15 cellular contexts compared by ENCODE assay signal in genomic region chr16:57749872-57750452, GRCh38. TPM values are rescaled to one million over a fixed set of nuclear protein-coding genes. Genes with fewer than 3 reads are reported as not detected.
DNase-seq lines count a peak whose midpoint lies in the region; ATAC-seq lines count a peak whose summit lies in the region.
"Had no signal": no experiment of that assay in that cellular context is flagged by ENCODE, and none has a peak within 500 bp of the region (broad histone marks: within the 10 kb centered on the region; RNA-seq: fewer than 3 reads in every experiment).

No MANE protein-coding gene starts in this region.

- H3K27me3 Mint-ChIP-seq in activated T-helper 17 cell treated with anti-CD3 and anti-CD28 coated beads, Interleukin-2, amount 50 U/mL, for 72 hours, result no peaks in the 10 kb centered on the region
- no peaks in the 10 kb centered on the region for H3K27me3 Mint-ChIP-seq in immature natural killer cell (ENCODE audit: low read depth in 3 of 3)
- H3K27me3 Mint-ChIP-seq in activated CD4-positive, alpha-beta T cell treated with anti-CD3 and anti-CD28 coated beads, Interleukin-2, amount 10 ng/mL, durations not matched to agents 24 days and 14 days, result no peaks in the 10 kb centered on the region

- H3K9me3 Mint-ChIP-seq in activated T-helper 17 cell treated with anti-CD3 and anti-CD28 coated beads, Interleukin-2, amount 50 U/mL, for 72 hours, result no peaks in the 10 kb centered on the region
- H3K9me3 Mint-ChIP-seq in immature natural killer cell, result peaks cover 0 to 1% (median 0%) of the 10 kb centered on the region in 6 donors
- H3K9me3 Mint-ChIP-seq in stimulated activated effector memory CD8-positive, alpha-beta T cell treated with anti-CD3 and anti-CD28 coated beads, Interleukin-12 subunit alpha, Interleukin-12 subunit beta, amount 100 ng/mL, for 72 hours, result no peaks in the 10 kb centered on the region
- no peaks in the 10 kb centered on the region for H3K9me3 Mint-ChIP-seq in activated CD4-positive, alpha-beta T cell treated with anti-CD3 and anti-CD28 coated beads, Interleukin-2, amount 10 ng/mL, durations not matched to agents 24 days and 14 days
- H3K9me3 Mint-ChIP-seq: CD14-positive monocyte; CD8-positive, alpha-beta T cell had no signal

- peak overlapping the region; percentile 19 for H3K27ac Mint-ChIP-seq in activated T-helper 17 cell treated with anti-CD3 and anti-CD28 coated beads, Interleukin-2, amount 50 U/mL, for 72 hours
- peak overlapping the region; percentile 22 to 80 (median 71) for H3K27ac Mint-ChIP-seq in immature natural killer cell
- peak overlapping the region; percentile 51 for H3K27ac Mint-ChIP-seq in stimulated activated effector memory CD8-positive, alpha-beta T cell treated with anti-CD3 and anti-CD28 coated beads, Interleukin-12 subunit alpha, Interleukin-12 subunit beta, amount 100 ng/mL, for 72 hours
- no peak overlapping the region for H3K27ac Mint-ChIP-seq in activated CD4-positive, alpha-beta T cell treated with anti-CD3 and anti-CD28 coated beads, Interleukin-2, amount 10 ng/mL, durations not matched to agents 24 days and 14 days
- H3K27ac Mint-ChIP-seq: CD8-positive, alpha-beta T cell had no signal

- ATAC-seq in Right ventricle myocardium inferior, result no peak
- no peak for ATAC-seq in left cardiac atrium
- no peak for ATAC-seq in activated T-helper 17 cell treated with anti-CD3 and anti-CD28 coated beads, Interleukin-2, amount 50 U/mL, for 72 hours (replicated peaks)
- ATAC-seq in stimulated activated effector memory CD8-positive, alpha-beta T cell treated with anti-CD3 and anti-CD28 coated beads, Interleukin-12 subunit alpha, Interleukin-12 subunit beta, amount 100 ng/mL, for 72 hours, result no peak
- ATAC-seq in HG03139 (IDR thresholded peaks at IDR 0.05; ENCODE audit: unreplicated experiment), result no peak
- ATAC-seq: CD8-positive, alpha-beta T cell; HCT116 had no signal

- DNase-seq in Right ventricle myocardium inferior (ENCODE audit: missing footprints) (peak; percentile 15), left cardiac atrium (no peak), immature natural killer cell (peak in 1 of 3 donors; percentile 17)
- no peak for DNase-seq in stimulated activated effector memory CD8-positive, alpha-beta T cell treated with anti-CD3 and anti-CD28 coated beads, Interleukin-12 subunit alpha, Interleukin-12 subunit beta, amount 100 ng/mL, for 72 hours (ENCODE audit: low spot score in 2 of 2)
- DNase-seq in activated CD4-positive, alpha-beta T cell treated with anti-CD3 and anti-CD28 coated beads, Interleukin-2, amount 10 ng/mL, durations not matched to agents 24 days and 14 days, result no peak
- DNase-seq: CD8-positive, alpha-beta T cell; COR-L47; DND-41; GF-D8; GM23248 had no signal

- H3K4me1 Mint-ChIP-seq in activated T-helper 17 cell treated with anti-CD3 and anti-CD28 coated beads, Interleukin-2, amount 50 U/mL, for 72 hours, result no peaks in the 10 kb centered on the region
- H3K4me1 Mint-ChIP-seq in immature natural killer cell, result peaks cover 14 to 28% of the 10 kb centered on the region in 2 donors
- peaks cover 18% of the 10 kb centered on the region for H3K4me1 Mint-ChIP-seq in stimulated activated effector memory CD8-positive, alpha-beta T cell treated with anti-CD3 and anti-CD28 coated beads, Interleukin-12 subunit alpha, Interleukin-12 subunit beta, amount 100 ng/mL, for 72 hours
- no peaks in the 10 kb centered on the region for H3K4me1 Mint-ChIP-seq in activated CD4-positive, alpha-beta T cell treated with anti-CD3 and anti-CD28 coated beads, Interleukin-2, amount 10 ng/mL, durations not matched to agents 24 days and 14 days
- H3K4me1 Mint-ChIP-seq: CD14-positive monocyte had no signal

- H3K4me3 Mint-ChIP-seq in activated T-helper 17 cell treated with anti-CD3 and anti-CD28 coated beads, Interleukin-2, amount 50 U/mL, for 72 hours, result no peak overlapping the region
- H3K4me3 Mint-ChIP-seq in immature natural killer cell, result peak overlapping the region in 3 of 5 donors; percentile 39 to 72 (median 57)
- H3K4me3 Mint-ChIP-seq in stimulated activated effector memory CD8-positive, alpha-beta T cell treated with anti-CD3 and anti-CD28 coated beads, Interleukin-12 subunit alpha, Interleukin-12 subunit beta, amount 100 ng/mL, for 72 hours, result no peak overlapping the region
- H3K4me3 Mint-ChIP-seq in activated CD4-positive, alpha-beta T cell treated with anti-CD3 and anti-CD28 coated beads, Interleukin-2, amount 10 ng/mL, durations not matched to agents 24 days and 14 days, result no peak overlapping the region
- H3K4me3 Mint-ChIP-seq: CD14-positive monocyte; CD8-positive, alpha-beta T cell had no signal

- no peaks in the 10 kb centered on the region for H3K36me3 Mint-ChIP-seq in activated T-helper 17 cell treated with anti-CD3 and anti-CD28 coated beads, Interleukin-2, amount 50 U/mL, for 72 hours (ENCODE audit: low read depth)
- H3K36me3 Mint-ChIP-seq in immature natural killer cell, result peaks cover 0 to 21% (median 4%) of the 10 kb centered on the region in 3 donors
- H3K36me3 Mint-ChIP-seq in stimulated activated effector memory CD8-positive, alpha-beta T cell treated with anti-CD3 and anti-CD28 coated beads, Interleukin-12 subunit alpha, Interleukin-12 subunit beta, amount 100 ng/mL, for 72 hours, result peaks cover 19% of the 10 kb centered on the region
- peaks cover 8% of the 10 kb centered on the region for H3K36me3 Mint-ChIP-seq in activated CD4-positive, alpha-beta T cell treated with anti-CD3 and anti-CD28 coated beads, Interleukin-2, amount 10 ng/mL, durations not matched to agents 24 days and 14 days (ENCODE audit: low read depth)

- intact Hi-C loops in Right ventricle myocardium inferior (cut with DNase I) (loop anchor here (10.0 kb wide), 1 partner anchor 255 kb away; the partner anchor contains the start of genes USB1 and ZNF319), left cardiac atrium (cut with DNase I) (no loop called here)
- intact Hi-C loops in activated CD4-positive, alpha-beta T cell treated with anti-CD3 and anti-CD28 coated beads, Interleukin-2, amount 10 ng/mL, durations not matched to agents 24 days and 14 days (cut with micrococcal nuclease), result loop anchor here (10.0 kb wide), 1 partner anchor 115 kb away; no protein-coding TSS in a partner anchor

RNA-seq across cellular contexts. Expression of gene KATNB1, which starts 14.4 kb away (rescaled TPM):
- total RNA-seq in Right ventricle myocardium inferior (8.5 TPM), left cardiac atrium (10 to 100 TPM; 11.2 to 11.7 TPM)
- total RNA-seq in activated T-helper 17 cell treated with anti-CD3 and anti-CD28 coated beads, Interleukin-2, amount 50 U/mL, for 72 hours, result 10 to 100 TPM; 20.0 to 37.5 TPM
- 10 to 100 TPM; 21.6 to 43.9 (median 43.1) TPM for polyA plus RNA-seq in immature natural killer cell
- total RNA-seq in activated CD4-positive, alpha-beta T cell treated with anti-CD3 and anti-CD28 coated beads, Interleukin-2, amount 10 ng/mL, durations not matched to agents 24 days and 14 days, result 45.0 and 49.8 TPM in 2 replicates

RNA-seq across cellular contexts. Expression of gene KIFC3, which starts 52.3 kb away (rescaled TPM):
- total RNA-seq in Right ventricle myocardium inferior (55.3 TPM), left cardiac atrium (10 to 100 TPM; 37.1 to 55.4 TPM)
- 1 to 10 TPM in 1 of 2 donors, under 1 TPM in 1; 0.82 to 1.2 TPM for total RNA-seq in activated T-helper 17 cell treated with anti-CD3 and anti-CD28 coated beads, Interleukin-2, amount 50 U/mL, for 72 hours
- polyA plus RNA-seq in immature natural killer cell, result 10 to 100 TPM in 2 of 3 donors, 1 to 10 TPM in 1; 5.1 to 13.6 (median 12.2) TPM
- total RNA-seq in activated CD4-positive, alpha-beta T cell treated with anti-CD3 and anti-CD28 coated beads, Interleukin-2, amount 10 ng/mL, durations not matched to agents 24 days and 14 days, result 0.58 and 1.7 TPM in 2 replicates

RNA-seq across cellular contexts. Expression of gene DRC7, which starts 55.4 kb away (rescaled TPM):
- total RNA-seq in Right ventricle myocardium inferior (not detected), left cardiac atrium (not detected)
- not detected for total RNA-seq in activated T-helper 17 cell treated with anti-CD3 and anti-CD28 coated beads, Interleukin-2, amount 50 U/mL, for 72 hours
- not detected for polyA plus RNA-seq in immature natural killer cell
- 0.09 TPM in 1 of 2 replicates, not detected in the other for total RNA-seq in activated CD4-positive, alpha-beta T cell treated with anti-CD3 and anti-CD28 coated beads, Interleukin-2, amount 10 ng/mL, durations not matched to agents 24 days and 14 days
- total RNA-seq: CD8-positive, alpha-beta T cell; GM23248 had no signal
- polyA plus RNA-seq: AG04450, GM23248 had no signal

Comparison
In these comparisons a context has a peak if more than half of its experiments do, and no peak if none do; other contexts are left out.
1. intact Hi-C loops: an anchor here in Right ventricle myocardium inferior (10.0 kb wide) and activated CD4-positive, alpha-beta T cell treated with anti-CD3 and anti-CD28 coated beads, Interleukin-2, amount 10 ng/mL, durations not matched to agents 24 days and 14 days (10.0 kb wide); none called in left cardiac atrium.
2. H3K4me3 Mint-ChIP-seq: peak in immature natural killer cell (3 of 5); none in activated T-helper 17 cell treated with anti-CD3 and anti-CD28 coated beads, Interleukin-2, amount 50 U/mL, for 72 hours (single experiment), stimulated activated effector memory CD8-positive, alpha-beta T cell treated with anti-CD3 and anti-CD28 coated beads, Interleukin-12 subunit alpha, Interleukin-12 subunit beta, amount 100 ng/mL, for 72 hours (single experiment) and activated CD4-positive, alpha-beta T cell treated with anti-CD3 and anti-CD28 coated beads, Interleukin-2, amount 10 ng/mL, durations not matched to agents 24 days and 14 days (single experiment).
3. RNA of gene KIFC3, which starts 52.3 kb away (total RNA-seq): 37.1 to 55.4 TPM in left cardiac atrium and 55.3 TPM in Right ventricle myocardium inferior (single experiment); 0.82 to 1.2 TPM in activated T-helper 17 cell treated with anti-CD3 and anti-CD28 coated beads, Interleukin-2, amount 50 U/mL, for 72 hours and 0.58 to 1.7 TPM in activated CD4-positive, alpha-beta T cell treated with anti-CD3 and anti-CD28 coated beads, Interleukin-2, amount 10 ng/mL, durations not matched to agents 24 days and 14 days; every median in the first group is over 10 times any median in the second.